9 cellular contexts compared by ENCODE assay signal in genomic region chr11:84289381-84289906, GRCh38.
DNase-seq lines count a peak whose midpoint lies in the region; ATAC-seq, FAIRE-seq and TF ChIP-seq lines count a peak whose summit lies in the region.
"Had no signal": no experiment of that assay in that cellular context is flagged by ENCODE, and none has a peak within 500 bp of the region (broad histone marks: within the 10 kb centered on the region; RNA-seq: fewer than 3 reads in every experiment).

No MANE protein-coding gene starts in this region.

- H3K27ac ChIP-seq in naive thymus-derived CD4-positive, alpha-beta T cell (ENCODE audit: low read depth, low read length) = no peak overlapping the region

- CTCF ChIA-PET in naive thymus-derived CD4-positive, alpha-beta T cell (lab: Charles Lee) = no interaction called here

- H3K4me3 Mint-ChIP-seq in naive thymus-derived CD4-positive, alpha-beta T cell = no peak overlapping the region

- TF ChIP-seq CTCF in epithelial cell of proximal tubule (conservative IDR thresholded peaks at IDR 0.05; ENCODE audit: low read depth, low read length) = no peak
- TF ChIP-seq CTCF in D721Med (IDR thresholded peaks at IDR 0.05; ENCODE audit: insufficient read depth, missing control alignments) = no peak

- no peak overlapping the region for H3K4me3 ChIP-seq in epithelial cell of proximal tubule (ENCODE audit: low read depth, low read length)
- H3K4me3 ChIP-seq in naive thymus-derived CD4-positive, alpha-beta T cell (ENCODE audit: low read length) = no peak overlapping the region

- POLR2A ChIA-PET in naive thymus-derived CD4-positive, alpha-beta T cell (lab: Charles Lee) = no interaction called here

- H3K27me3 ChIP-seq in naive thymus-derived CD4-positive, alpha-beta T cell (ENCODE audit: control insufficient read depth in 2 of 2, insufficient read depth in 2 of 2, low read length in 2 of 2) = no peaks in the 10 kb centered on the region

- H3K27ac Mint-ChIP-seq in naive thymus-derived CD4-positive, alpha-beta T cell = no peak overlapping the region

- no peak for FAIRE-seq in D721Med (lab: Jason Lieb, UNC)

- no peaks in the 10 kb centered on the region for H3K27me3 Mint-ChIP-seq in naive thymus-derived CD4-positive, alpha-beta T cell

- H3K9me3 ChIP-seq in naive thymus-derived CD4-positive, alpha-beta T cell (ENCODE audit: control insufficient read depth in 2 of 3, low read length in 3 of 3) = no peaks in the 10 kb centered on the region

- no peaks in the 10 kb centered on the region for H3K4me1 ChIP-seq in naive thymus-derived CD4-positive, alpha-beta T cell (ENCODE audit: control insufficient read depth in 2 of 2, insufficient read depth in 2 of 2, low read length in 2 of 2)

- ATAC-seq in GM21381 (IDR thresholded peaks at IDR 0.05; ENCODE audit: unreplicated experiment) (peak; percentile 99), HG03378 (IDR thresholded peaks at IDR 0.05; ENCODE audit: unreplicated experiment) (peak; percentile 100)
- ATAC-seq in naive thymus-derived CD4-positive, alpha-beta T cell = no peak

- peaks cover 0 to 2% (median 0%) of the 10 kb centered on the region in 7 donors for H3K4me1 Mint-ChIP-seq in naive thymus-derived CD4-positive, alpha-beta T cell

- no peaks in the 10 kb centered on the region for H3K36me3 Mint-ChIP-seq in naive thymus-derived CD4-positive, alpha-beta T cell

- peaks cover 1 to 23% (median 8%) of the 10 kb centered on the region in 11 donors for H3K9me3 Mint-ChIP-seq in naive thymus-derived CD4-positive, alpha-beta T cell

- DNase-seq in GM04504 (ENCODE audit: low read depth) (peak; percentile 10), epithelial cell of proximal tubule (ENCODE audit: low read depth) (peak; percentile 62), DMS114 treated with DMSO at 0.1 percent for 48 hours (lab: John Stamatoyannopoulos, UW; ENCODE audit: unreplicated experiment) (no peak), D721Med (ENCODE audit: insufficient read length, low spot score) (no peak), SHP77 (lab: John Stamatoyannopoulos, UW) (no peak)
- DNase-seq in naive thymus-derived CD4-positive, alpha-beta T cell = no peak
- DNase-seq: NCI-H2227 treated with DMSO at 0.1 percent for 48 hours had no signal

- intact Hi-C loops in naive thymus-derived CD4-positive, alpha-beta T cell (cut with micrococcal nuclease) = no loop called here

- H3K36me3 ChIP-seq in naive thymus-derived CD4-positive, alpha-beta T cell (ENCODE audit: control insufficient read depth in 2 of 3, insufficient read depth in 3 of 3, low read length in 3 of 3) = no peaks in the 10 kb centered on the region

Comparison
In these comparisons a context has a peak if more than half of its experiments do, and no peak if none do; other contexts are left out.
1. DNase-seq: peak in GM04504 (single experiment) and epithelial cell of proximal tubule (single experiment); none in DMS114 treated with DMSO at 0.1 percent for 48 hours (single experiment), naive thymus-derived CD4-positive, alpha-beta T cell (0 of 9), D721Med (single experiment) and SHP77 (0 of 2).